12 cellular contexts compared by ENCODE assay signal in genomic region chrX:153477039-153477438, GRCh38. TPM values are rescaled to one million over a fixed set of nuclear protein-coding genes. Genes with fewer than 3 reads are reported as not detected.
DNase-seq lines count a peak whose midpoint lies in the region; ATAC-seq and TF ChIP-seq lines count a peak whose summit lies in the region.
"Had no signal": no experiment of that assay in that cellular context is flagged by ENCODE, and none has a peak within 500 bp of the region (broad histone marks: within the 10 kb centered on the region; RNA-seq: fewer than 3 reads in every experiment).

No MANE protein-coding gene starts in this region.

- TF ChIP-seq CTCF in choroid plexus epithelial cell (conservative IDR thresholded peaks at IDR 0.05; ENCODE audit: low read depth, low read length) = no peak
- no peak for TF ChIP-seq CTCF in CD8-positive, alpha-beta T cell (IDR thresholded peaks at IDR 0.05)
- TF ChIP-seq CTCF in Peyer's patch (IDR thresholded peaks at IDR 0.05) = no peak

- peaks cover 11% of the 10 kb centered on the region for H3K4me1 Mint-ChIP-seq in CD8-positive, alpha-beta T cell (ENCODE audit: low read depth)
- peaks cover 8% of the 10 kb centered on the region for H3K4me1 Mint-ChIP-seq in activated naive CD8-positive, alpha-beta T cell treated with anti-CD3 and anti-CD28 coated beads, Interleukin-2, amount 50 U/mL, for 24 hours
- H3K4me1 Mint-ChIP-seq: activated naive CD8-positive, alpha-beta T cell treated with anti-CD3 and anti-CD28 coated beads for 36 hours had no signal

- no peak for TF ChIP-seq POLR2A in Peyer's patch (IDR thresholded peaks at IDR 0.05)

- no peak overlapping the region for H3K27ac Mint-ChIP-seq in CD8-positive, alpha-beta T cell
- H3K27ac Mint-ChIP-seq in activated naive CD8-positive, alpha-beta T cell treated with anti-CD3 and anti-CD28 coated beads, Interleukin-2, amount 50 U/mL, for 24 hours = no peak overlapping the region
- H3K27ac Mint-ChIP-seq: activated naive CD8-positive, alpha-beta T cell treated with anti-CD3 and anti-CD28 coated beads for 36 hours; progenitor cell of endocrine pancreas had no signal

- H3K9me3 Mint-ChIP-seq in CD8-positive, alpha-beta T cell = no peaks in the 10 kb centered on the region
- no peaks in the 10 kb centered on the region for H3K9me3 Mint-ChIP-seq in activated naive CD8-positive, alpha-beta T cell treated with anti-CD3 and anti-CD28 coated beads, Interleukin-2, amount 50 U/mL, for 24 hours
- H3K9me3 Mint-ChIP-seq: activated naive CD8-positive, alpha-beta T cell treated with anti-CD3 and anti-CD28 coated beads for 36 hours had no signal

- no peaks in the 10 kb centered on the region for H3K36me3 Mint-ChIP-seq in CD8-positive, alpha-beta T cell
- H3K36me3 Mint-ChIP-seq in activated naive CD8-positive, alpha-beta T cell treated with anti-CD3 and anti-CD28 coated beads, Interleukin-2, amount 50 U/mL, for 24 hours (ENCODE audit: low read depth) = no peaks in the 10 kb centered on the region
- H3K36me3 Mint-ChIP-seq: activated naive CD8-positive, alpha-beta T cell treated with anti-CD3 and anti-CD28 coated beads for 36 hours had no signal

- peak; percentile 48 for DNase-seq in AG08395 (ENCODE audit: low spot score)
- DNase-seq in M059J (ENCODE audit: low read depth) = peak; percentile 89
- peak; percentile 28 for DNase-seq in choroid plexus epithelial cell (ENCODE audit: low read depth)
- DNase-seq in lung microvascular endothelial cell (ENCODE audit: low read depth in 2 of 2) = peak; percentile 62 to 63
- no peak for DNase-seq in CD8-positive, alpha-beta T cell
- no peak for DNase-seq in activated naive CD8-positive, alpha-beta T cell treated with anti-CD3 and anti-CD28 coated beads, Interleukin-2, amount 50 U/mL, for 24 hours
- no peak for DNase-seq in Peyer's patch
- DNase-seq: activated naive CD8-positive, alpha-beta T cell treated with anti-CD3 and anti-CD28 coated beads for 36 hours; transverse colon had no signal

- H3K4me3 ChIP-seq in choroid plexus epithelial cell (ENCODE audit: low read depth, low read length) (no peak overlapping the region), Peyer's patch (no peak overlapping the region)
- H3K4me3 ChIP-seq in CD8-positive, alpha-beta T cell (ENCODE audit: low read depth, low read length) = no peak overlapping the region
- H3K4me3 ChIP-seq: BLaER1 treated with 17β-estradiol and CSF1 and Interleukin-3, amounts not matched to agents 10 nM and 100 nM; transverse colon had no signal

- no peaks in the 10 kb centered on the region for H3K27me3 ChIP-seq in CD8-positive, alpha-beta T cell (ENCODE audit: insufficient read depth, low read length)
- H3K27me3 ChIP-seq in Peyer's patch = no peaks in the 10 kb centered on the region

- no peaks in the 10 kb centered on the region for H3K27me3 Mint-ChIP-seq in CD8-positive, alpha-beta T cell (ENCODE audit: low read depth)
- no peaks in the 10 kb centered on the region for H3K27me3 Mint-ChIP-seq in activated naive CD8-positive, alpha-beta T cell treated with anti-CD3 and anti-CD28 coated beads, Interleukin-2, amount 50 U/mL, for 24 hours
- H3K27me3 Mint-ChIP-seq: activated naive CD8-positive, alpha-beta T cell treated with anti-CD3 and anti-CD28 coated beads for 36 hours had no signal

- intact Hi-C loops in CD8-positive, alpha-beta T cell (cut with DNase I, micrococcal nuclease) = loop anchor here in 1 of 2 experiments (10.0 kb wide), 1 partner anchor 188 kb away; no protein-coding TSS in a partner anchor

- H3K4me1 ChIP-seq in CD8-positive, alpha-beta T cell (ENCODE audit: insufficient read depth, low read length) = peaks cover 6% of the 10 kb centered on the region
- peaks cover 0 to 3% (median 0%) of the 10 kb centered on the region in 4 donors for H3K4me1 ChIP-seq in Peyer's patch

- ATAC-seq in CD8-positive, alpha-beta T cell = no peak
- ATAC-seq in GM21576 (IDR thresholded peaks at IDR 0.05; ENCODE audit: unreplicated experiment) = no peak
- no peak for ATAC-seq in activated naive CD8-positive, alpha-beta T cell treated with anti-CD3 and anti-CD28 coated beads, Interleukin-2, amount 50 U/mL, for 24 hours

- H3K4me3 Mint-ChIP-seq in CD8-positive, alpha-beta T cell = no peak overlapping the region
- no peak overlapping the region for H3K4me3 Mint-ChIP-seq in activated naive CD8-positive, alpha-beta T cell treated with anti-CD3 and anti-CD28 coated beads, Interleukin-2, amount 50 U/mL, for 24 hours
- H3K4me3 Mint-ChIP-seq: activated naive CD8-positive, alpha-beta T cell treated with anti-CD3 and anti-CD28 coated beads for 36 hours had no signal

- POLR2A ChIA-PET in CD8-positive, alpha-beta T cell (lab: Charles Lee) = no interaction called here

- H3K9me3 ChIP-seq in CD8-positive, alpha-beta T cell (ENCODE audit: low read length) = no peaks in the 10 kb centered on the region
- H3K9me3 ChIP-seq in Peyer's patch = no peaks in the 10 kb centered on the region
- H3K9me3 ChIP-seq: transverse colon had no signal

- H3K27ac ChIP-seq in CD8-positive, alpha-beta T cell (ENCODE audit: low read depth, low read length) = no peak overlapping the region
- peak overlapping the region in 1 of 4 donors; percentile 25 for H3K27ac ChIP-seq in Peyer's patch
- H3K27ac ChIP-seq: BLaER1 treated with 17β-estradiol and CSF1 and Interleukin-3, amounts not matched to agents 10 nM and 100 nM; transverse colon had no signal

- CTCF ChIA-PET in CD8-positive, alpha-beta T cell (lab: Charles Lee) = interaction anchor here (3.8 kb wide), 1 partner anchor 30 kb away, joined by 12 read pairs; no protein-coding TSS in a partner anchor

- H3K36me3 ChIP-seq in CD8-positive, alpha-beta T cell (ENCODE audit: insufficient read depth, low read length) = no peaks in the 10 kb centered on the region
- H3K36me3 ChIP-seq in Peyer's patch = no peaks in the 10 kb centered on the region
- H3K36me3 ChIP-seq: BLaER1 treated with 17β-estradiol and CSF1 and Interleukin-3, amounts not matched to agents 10 nM and 100 nM; transverse colon had no signal

RNA-seq across cellular contexts. Expression of gene HAUS7, which starts 6.7 kb away (rescaled TPM):
- total RNA-seq in M059J (2014; rRNA removed; shearing (Covaris generic)) = 76.0 and 85.3 TPM in 2 replicates
- 7.8 and 11.3 TPM in 2 replicates for total RNA-seq in lung microvascular endothelial cell
- total RNA-seq in CD8-positive, alpha-beta T cell = 10 to 100 TPM; 20.5 to 20.6 TPM
- 100 to 1,000 TPM in 1 of 4 donors, 10 to 100 TPM in 2, 1 to 10 TPM in 1; 8.2 to 156 (median 16.0) TPM for total RNA-seq in Peyer's patch

RNA-seq across cellular contexts. Expression of gene BGN, which starts 17.7 kb away (rescaled TPM):
- 53.3 TPM in 2 replicates for total RNA-seq in M059J (2014; rRNA removed; shearing (Covaris generic))
- total RNA-seq in lung microvascular endothelial cell = 15.3 TPM in 2 replicates
- not detected for total RNA-seq in CD8-positive, alpha-beta T cell
- 10 to 100 TPM in 3 of 4 donors, 1 to 10 TPM in 1; 2.5 to 28.9 (median 11.7) TPM for total RNA-seq in Peyer's patch
- total RNA-seq: activated naive CD8-positive, alpha-beta T cell treated with anti-CD3 and anti-CD28 coated beads for 36 hours had no signal

RNA-seq across cellular contexts. Expression of gene TREX2, which starts 31.2 kb away (rescaled TPM):
- 1.6 TPM in 1 of 2 replicates, not detected in the other for total RNA-seq in M059J (2014; rRNA removed; shearing (Covaris generic))
- 4.4 and 7.7 TPM in 2 replicates for total RNA-seq in lung microvascular endothelial cell
- total RNA-seq in CD8-positive, alpha-beta T cell = 1 to 10 TPM; 1.4 to 1.7 TPM
- 1 to 10 TPM in 3 of 4 donors, not detected in 1; 1.1 to 3.1 (median 3.0) TPM for total RNA-seq in Peyer's patch

RNA-seq across cellular contexts. Expression of gene ATP2B3, which starts 40.4 kb away (rescaled TPM):
- total RNA-seq in M059J (2014; rRNA removed; shearing (Covaris generic)) = not detected in 2 replicates
- total RNA-seq in lung microvascular endothelial cell (not detected in 2 replicates), Peyer's patch (not detected)
- not detected for total RNA-seq in CD8-positive, alpha-beta T cell
- total RNA-seq: activated naive CD8-positive, alpha-beta T cell treated with anti-CD3 and anti-CD28 coated beads for 36 hours; transverse colon had no signal

Comparison
In these comparisons a context has a peak if more than half of its experiments do, and no peak if none do; other contexts are left out.
1. DNase-seq: peak in AG08395 (single experiment), M059J (single experiment), choroid plexus epithelial cell (single experiment) and lung microvascular endothelial cell (2 of 2); none in CD8-positive, alpha-beta T cell (0 of 7), activated naive CD8-positive, alpha-beta T cell treated with anti-CD3 and anti-CD28 coated beads, Interleukin-2, amount 50 U/mL, for 24 hours (single experiment) and Peyer's patch (0 of 3).